ENCODE assay signal across 12 cellular contexts in genomic region chr1:57966751-57967406, GRCh38.
DNase-seq lines count a peak whose midpoint lies in the region; ATAC-seq, FAIRE-seq and TF ChIP-seq lines count a peak whose summit lies in the region.
"Had no signal": no experiment of that assay in that cellular context is flagged by ENCODE, and none has a peak within 500 bp of the region (broad histone marks: within the 10 kb centered on the region; RNA-seq: fewer than 3 reads in every experiment).

No MANE protein-coding gene starts in this region.

- H3K27me3 ChIP-seq in SK-N-SH (ENCODE audit: insufficient read depth) (no peaks in the 10 kb centered on the region), foreskin keratinocyte (no peaks in the 10 kb centered on the region)
- H3K27me3 ChIP-seq: upper lobe of left lung had no signal

- H3K79me2 ChIP-seq in SK-N-SH (ENCODE audit: insufficient read depth): no peaks in the 10 kb centered on the region

- no peak overlapping the region for H3K4me3 ChIP-seq in SK-N-SH (ENCODE audit: low read depth in 2 of 2, low read length in 1 of 2)
- H3K4me3 ChIP-seq: psoas muscle, upper lobe of left lung had no signal

- DNase-seq in left ventricle myocardium superior (no peak), Right ventricle myocardium superior (no peak), SK-N-SH (no peak), foreskin keratinocyte (peak in 1 of 2 donors; percentile 42), urothelium cell line (ENCODE audit: low spot score) (peak; percentile 48), retina (no peak)
- DNase-seq: activated CD4-positive, alpha-beta memory T cell treated with anti-CD3 and anti-CD28 coated beads for 36 hours; activated effector memory CD4-positive, alpha-beta T cell treated with anti-CD3 and anti-CD28 coated beads, Interleukin-2, amount 50 U/mL, for 16 hours; psoas muscle; upper lobe of left lung had no signal

- CTCF ChIA-PET in SK-N-SH (lab: Yijun Ruan, JAX): interaction anchor here (1.6 kb wide), 1 partner anchor 9 kb away, joined by 3 read pairs; no protein-coding TSS in a partner anchor

- H3K27ac ChIP-seq in SK-N-SH (ENCODE audit: low read depth in 2 of 2, low read length in 1 of 2): no peak overlapping the region
- no peak overlapping the region for H3K27ac ChIP-seq in foreskin keratinocyte
- H3K27ac ChIP-seq: psoas muscle, upper lobe of left lung had no signal

- ATAC-seq in left ventricle myocardium superior: peak; percentile 33
- no peak for ATAC-seq in Right ventricle myocardium superior (ENCODE audit: poor library complexity)
- peak; percentile 89 for ATAC-seq in foreskin keratinocyte
- no peak for ATAC-seq in HG03469 (IDR thresholded peaks at IDR 0.05; ENCODE audit: unreplicated experiment)
- ATAC-seq in HG03460 (IDR thresholded peaks at IDR 0.05; ENCODE audit: unreplicated experiment): no peak
- ATAC-seq: psoas muscle had no signal

- no peak for TF ChIP-seq RAD21 in SK-N-SH (IDR thresholded peaks at IDR 0.05; ENCODE audit: low read length)

- TF ChIP-seq CTCF in SK-N-SH (IDR thresholded peaks at IDR 0.05) (no peak), foreskin keratinocyte (conservative IDR thresholded peaks at IDR 0.05) (no peak)

- 33% methylated on average over 3 of the region's 3 CpGs for WGBS in SK-N-SH (ENCODE audit: low lambda C conversion rate)

- H2AFZ ChIP-seq in SK-N-SH (ENCODE audit: low read depth): no peak overlapping the region

- H4K20me1 ChIP-seq in SK-N-SH (ENCODE audit: insufficient read depth): no peaks in the 10 kb centered on the region

- no peaks in the 10 kb centered on the region for H3F3A ChIP-seq in SK-N-SH (replicated peaks; ENCODE audit: insufficient read depth)

- intact Hi-C loops in left ventricle myocardium superior (cut with micrococcal nuclease): no loop called here
- intact Hi-C loops in Right ventricle myocardium superior (cut with DNase I): no loop called here

- H3K4me1 ChIP-seq in SK-N-SH (ENCODE audit: control insufficient read depth in 1 of 2, insufficient read depth in 2 of 2, low read depth in 1 of 2, low read length in 1 of 2) (no peaks in the 10 kb centered on the region; a peak in 1 of 4 replicates), foreskin keratinocyte (no peaks in the 10 kb centered on the region)
- H3K4me1 ChIP-seq: psoas muscle, upper lobe of left lung had no signal

- no peaks in the 10 kb centered on the region for H3K36me3 ChIP-seq in SK-N-SH (replicated peaks in 1 of 2; ENCODE audit: control insufficient read depth in 1 of 2, insufficient read depth in 2 of 2, low read length in 1 of 2)
- H3K36me3 ChIP-seq: upper lobe of left lung had no signal

- H3K9me3 ChIP-seq in SK-N-SH: no peaks in the 10 kb centered on the region
- H3K9me3 ChIP-seq: psoas muscle, upper lobe of left lung had no signal

- POLR2A ChIA-PET in SK-N-SH (lab: Yijun Ruan, JAX): no interaction called here

- TF ChIP-seq EP300 in SK-N-SH (IDR thresholded peaks at IDR 0.05; ENCODE audit: borderline replicate concordance in 1 of 2, low read depth in 1 of 2, low read length in 1 of 2): no peak

- no peaks in the 10 kb centered on the region for H3K9me2 ChIP-seq in SK-N-SH

- H3K4me2 ChIP-seq in SK-N-SH: no peak overlapping the region

- H3K9ac ChIP-seq in SK-N-SH: no peak overlapping the region

- no peak for FAIRE-seq in urothelium cell line (lab: Jason Lieb, UNC)

TF ChIP-seq in SK-N-SH, 30 proteins besides CTCF, POLR2A, EP300 and RAD21:
- peak; percentile 96 for TF ChIP-seq REST (IDR thresholded peaks at IDR 0.05; ENCODE audit: low read depth, low read length)
- TF ChIP-seq TEAD4 (IDR thresholded peaks at IDR 0.05; ENCODE audit: borderline replicate concordance, insufficient read depth): no peak

Comparison
In these comparisons a context has a peak if more than half of its experiments do, and no peak if none do; other contexts are left out.
1. ATAC-seq: peak in left ventricle myocardium superior (single experiment) and foreskin keratinocyte (single experiment); none in Right ventricle myocardium superior (single experiment), HG03469 (single experiment) and HG03460 (single experiment).